Comparison of ENCODE assay signal across 9 cellular contexts in genomic region chr9:129337287-129338140, GRCh38.
DNase-seq lines count a peak whose midpoint lies in the region; ATAC-seq and TF ChIP-seq lines count a peak whose summit lies in the region.
"Had no signal": no experiment of that assay in that cellular context is flagged by ENCODE, and none has a peak within 500 bp of the region (broad histone marks: within the 10 kb centered on the region; RNA-seq: fewer than 3 reads in every experiment).

No MANE protein-coding gene starts in this region.

- dilution Hi-C loops in mammary epithelial cell (cut with HindIII; ENCODE audit: low sequenced_read_pairs), result loop anchor here (25.0 kb wide), 1 partner anchor 275 kb away; the partner anchor contains the start of gene C9orf50

- H3K9me2 ChIP-seq in HCT116 (ENCODE audit: insufficient read depth), result no peaks in the 10 kb centered on the region

- no peak for TF ChIP-seq POLR2A in HCT116 (IDR thresholded peaks at IDR 0.05; ENCODE audit: borderline replicate concordance, extremely low read depth, insufficient read depth, insufficient read length)

- H3K4me2 ChIP-seq in HCT116 (ENCODE audit: low read length), result no peak overlapping the region
- peak overlapping the region; percentile 93 for H3K4me2 ChIP-seq in mammary epithelial cell (ENCODE audit: insufficient read depth, low read depth, low read length)

- RAD21 ChIA-PET in HCT116 (lab: Charles Lee; ENCODE audit: low non-redundant PET in 1 of 2, low total read pairs in 2 of 2, uncharacterized antibody in 2 of 2, unreplicated experiment in 2 of 2), result no interaction called here

- ATAC-seq in HCT116 (no peak), left lung (no peak)

- no peaks in the 10 kb centered on the region for H3K79me2 ChIP-seq in HCT116 (ENCODE audit: insufficient read depth, low read length)
- peaks cover 37% of the 10 kb centered on the region for H3K79me2 ChIP-seq in mammary epithelial cell (ENCODE audit: insufficient read depth, low read length)

- intact Hi-C loops in HCT116 (cut with micrococcal nuclease), result no loop called here
- intact Hi-C loops in mammary epithelial cell (cut with micrococcal nuclease), result no loop called here
- intact Hi-C loops in left lung (cut with DNase I), result no loop called here

- no peak for DNase-seq in HCT116 (ENCODE audit: low read depth, low spot score)
- no peak for DNase-seq in mammary epithelial cell
- no peak for DNase-seq in left lung
- no peak for DNase-seq in HUDEP-2 (lab: John Stamatoyannopoulos, UW; ENCODE audit: unreplicated experiment in 76 of 76)
- DNase-seq in NCI-H526 treated with DMSO at 0.1 percent for 48 hours (lab: John Stamatoyannopoulos, UW), result no peak
- DNase-seq in OCI-M1 (lab: John Stamatoyannopoulos, UW), result no peak
- no peak for DNase-seq in putamen (ENCODE audit: low spot score)
- DNase-seq: NCI-H226 had no signal

- no peak for TF ChIP-seq CTCF in HCT116 (IDR thresholded peaks at IDR 0.05 in 2 of 3, conservative IDR thresholded peaks at IDR 0.05 in 1 of 3; ENCODE audit: borderline replicate concordance in 1 of 3, insufficient read depth in 1 of 3, low read depth in 2 of 3, low read length in 2 of 3)
- no peak for TF ChIP-seq CTCF in mammary epithelial cell (conservative IDR thresholded peaks at IDR 0.05 in 1 of 2, IDR thresholded peaks at IDR 0.05 in 1 of 2; ENCODE audit: extremely low read depth in 1 of 2, insufficient read depth in 1 of 2, low read depth in 1 of 2, low read length in 2 of 2)
- TF ChIP-seq CTCF in left lung (IDR thresholded peaks at IDR 0.05), result no peak

- H3K4me3 ChIP-seq in HCT116 (replicated peaks in 1 of 2; ENCODE audit: low read depth in 1 of 2, low read length in 2 of 2) (no peak overlapping the region), mammary epithelial cell (replicated peaks in 1 of 3; ENCODE audit: insufficient read depth in 1 of 3, low read depth in 2 of 3, low read length in 3 of 3) (no peak overlapping the region), left lung (peak overlapping the region; percentile 20 to 35), subcutaneous abdominal adipose tissue (ENCODE audit: low read depth in 1 of 5, low read length in 5 of 5) (peak overlapping the region; percentile 36 to 60 (median 45))

- in situ Hi-C loops in mammary epithelial cell (cut with MboI; ENCODE audit: low sequenced_read_pairs in 2 of 2), result loop anchor here in 1 of 2 donors (25.0 kb wide), 1 partner anchor 275 kb away; the partner anchor contains the start of gene C9orf50

- WGBS in mammary epithelial cell (ENCODE audit: low coverage, missing lambda C conversion rate), result 62% methylated on average over 30 of the region's 32 CpGs

- H3K27me3 ChIP-seq in HCT116 (ENCODE audit: insufficient read depth, low read length) (no peaks in the 10 kb centered on the region), mammary epithelial cell (ENCODE audit: insufficient read depth, low read length) (no peaks in the 10 kb centered on the region), left lung (no peaks in the 10 kb centered on the region), subcutaneous abdominal adipose tissue (ENCODE audit: control insufficient read depth in 5 of 5, insufficient read depth in 4 of 5, low read length in 5 of 5) (peaks cover 0 to 3% (median 0%) of the 10 kb centered on the region in 5 donors)

- peak overlapping the region; percentile 27; the same call in 1 of the 2 replicates for H3K27ac ChIP-seq in HCT116 (ENCODE audit: low read depth, low read length)
- H3K27ac ChIP-seq in mammary epithelial cell (ENCODE audit: insufficient read depth, low read depth, low read length), result no peak overlapping the region
- H3K27ac ChIP-seq in left lung, result peak overlapping the region; percentile 92 to 95
- no peak overlapping the region for H3K27ac ChIP-seq in subcutaneous abdominal adipose tissue (ENCODE audit: low read depth, low read length)

- POLR2A ChIA-PET in HCT116 (lab: Charles Lee), result interaction anchor here (1.1 kb wide), 1 partner anchor 163 kb away, joined by 3 read pairs; no protein-coding TSS in a partner anchor

- CTCF ChIA-PET in HCT116 (lab: Charles Lee) (no interaction called here), mammary epithelial cell (lab: Charles Lee; ENCODE audit: low non-redundant PET) (no interaction called here)

- H3K4me1 ChIP-seq in HCT116 (ENCODE audit: control insufficient read depth in 1 of 2, insufficient read depth in 2 of 2, low read length in 2 of 2) (peaks cover 47 to 64% of the 10 kb centered on the region in 2 experiments), mammary epithelial cell (ENCODE audit: insufficient read depth, low read length) (peaks cover 40% of the 10 kb centered on the region), left lung (peaks cover 33 to 81% of the 10 kb centered on the region in 2 donors), subcutaneous abdominal adipose tissue (ENCODE audit: control insufficient read depth in 5 of 5, insufficient read depth in 5 of 5, low read length in 5 of 5) (peaks cover 7 to 69% (median 59%) of the 10 kb centered on the region in 5 donors)

- H3K9ac ChIP-seq in HCT116 (ENCODE audit: low read length) (no peak overlapping the region), mammary epithelial cell (ENCODE audit: insufficient read depth, low read length) (no peak overlapping the region), subcutaneous abdominal adipose tissue (ENCODE audit: low read length in 5 of 5) (peak overlapping the region in 2 of 5 donors; percentile 41 to 57)

- no peaks in the 10 kb centered on the region for H4K20me1 ChIP-seq in HCT116 (ENCODE audit: insufficient read depth)
- no peaks in the 10 kb centered on the region for H4K20me1 ChIP-seq in mammary epithelial cell (ENCODE audit: insufficient read depth, low read length)

- H3K9me3 ChIP-seq in HCT116 (ENCODE audit: control insufficient read depth in 1 of 2, insufficient read depth in 1 of 2, low read depth in 1 of 2, low read length in 2 of 2) (no peaks in the 10 kb centered on the region), mammary epithelial cell (replicated peaks; ENCODE audit: insufficient read depth, low read length) (no peaks in the 10 kb centered on the region), left lung (no peaks in the 10 kb centered on the region), subcutaneous abdominal adipose tissue (ENCODE audit: control insufficient read depth in 5 of 5, low read length in 5 of 5) (no peaks in the 10 kb centered on the region)

- H3K36me3 ChIP-seq in HCT116 (ENCODE audit: control insufficient read depth in 1 of 2, insufficient read depth in 2 of 2, low read length in 2 of 2) (no peaks in the 10 kb centered on the region), mammary epithelial cell (ENCODE audit: insufficient read depth, low read length) (no peaks in the 10 kb centered on the region), left lung (no peaks in the 10 kb centered on the region), subcutaneous abdominal adipose tissue (ENCODE audit: control insufficient read depth in 5 of 5, insufficient read depth in 5 of 5, low read length in 5 of 5) (no peaks in the 10 kb centered on the region)

- H2AFZ ChIP-seq in HCT116 (ENCODE audit: low read depth, low read length, poor library complexity, severe bottlenecking) (no peak overlapping the region), mammary epithelial cell (ENCODE audit: low read depth, low read length) (no peak overlapping the region)

- TF ChIP-seq RAD21 in HCT116 (IDR thresholded peaks at IDR 0.05; ENCODE audit: low read depth), result no peak

- BruUV-seq in HCT116 (replicated peaks; lab: Mats Ljungman, UMichigan), result no TSS peak
- BruUV-seq in mammary epithelial cell (replicated peaks; lab: Mats Ljungman, UMichigan), result no TSS peak

TF ChIP-seq in HCT116, 20 proteins besides CTCF, POLR2A, EP300 and RAD21:
- TF ChIP-seq, protein P1, sequence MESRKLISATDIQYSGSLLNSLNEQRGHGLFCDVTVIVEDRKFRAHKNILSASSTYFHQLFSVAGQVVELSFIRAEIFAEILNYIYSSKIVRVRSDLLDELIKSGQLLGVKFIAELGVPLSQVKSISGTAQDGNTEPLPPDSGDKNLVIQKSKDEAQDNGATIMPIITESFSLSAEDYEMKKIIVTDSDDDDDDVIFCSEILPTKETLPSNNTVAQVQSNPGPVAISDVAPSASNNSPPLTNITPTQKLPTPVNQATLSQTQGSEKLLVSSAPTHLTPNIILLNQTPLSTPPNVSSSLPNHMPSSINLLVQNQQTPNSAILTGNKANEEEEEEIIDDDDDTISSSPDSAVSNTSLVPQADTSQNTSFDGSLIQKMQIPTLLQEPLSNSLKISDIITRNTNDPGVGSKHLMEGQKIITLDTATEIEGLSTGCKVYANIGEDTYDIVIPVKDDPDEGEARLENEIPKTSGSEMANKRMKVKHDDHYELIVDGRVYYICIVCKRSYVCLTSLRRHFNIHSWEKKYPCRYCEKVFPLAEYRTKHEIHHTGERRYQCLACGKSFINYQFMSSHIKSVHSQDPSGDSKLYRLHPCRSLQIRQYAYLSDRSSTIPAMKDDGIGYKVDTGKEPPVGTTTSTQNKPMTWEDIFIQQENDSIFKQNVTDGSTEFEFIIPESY (IDR thresholded peaks at IDR 0.05; ENCODE audit: extremely low read depth, insufficient replicate concordance, low read length), result no peak

Comparison
In these comparisons a context has a peak if more than half of its experiments do, and no peak if none do; other contexts are left out.
1. H3K27ac ChIP-seq: peak in HCT116 (single experiment) and left lung (2 of 2); none in mammary epithelial cell (single experiment) and subcutaneous abdominal adipose tissue (single experiment).
2. H3K4me3 ChIP-seq: peak in left lung (2 of 2) and subcutaneous abdominal adipose tissue (5 of 5); none in HCT116 (0 of 2) and mammary epithelial cell (0 of 3).